1 cellular context compared by ENCODE assay signal in genomic region chr2:241227635-241227993, GRCh38.
TF ChIP-seq lines count a peak whose summit lies in the region.

No MANE protein-coding gene starts in this region.

TF ChIP-seq in GM23338, 12 proteins besides CTCF, POLR2A, EP300 and RAD21:
- TF ChIP-seq ZNF462 (CRISPR knock-in tag; IDR thresholded peaks at IDR 0.05) (no peak), REST (IDR thresholded peaks at IDR 0.05; ENCODE audit: unreplicated experiment) (no peak), STAT1 (IDR thresholded peaks at IDR 0.05; ENCODE audit: unreplicated experiment) (no peak), ZNF331 (CRISPR knock-in tag; IDR thresholded peaks at IDR 0.05; ENCODE audit: low read depth) (no peak), ETS1 (IDR thresholded peaks at IDR 0.05) (no peak), NANOG (IDR thresholded peaks at IDR 0.05; ENCODE audit: borderline replicate concordance) (no peak), POLR2AphosphoS5 (IDR thresholded peaks at IDR 0.05; ENCODE audit: low read depth) (no peak), CREB1 (CRISPR knock-in tag; IDR thresholded peaks at IDR 0.05; ENCODE audit: low read depth) (no peak), JUNB (IDR thresholded peaks at IDR 0.05; ENCODE audit: unreplicated experiment) (no peak), EZH2phosphoT487 (IDR thresholded peaks at IDR 0.05; ENCODE audit: unreplicated experiment) (no peak), EZH2 (IDR thresholded peaks at IDR 0.05; ENCODE audit: low read depth, unreplicated experiment) (no peak), ZNF114 (CRISPR knock-in tag; IDR thresholded peaks at IDR 0.05) (no peak)
